ENCODE assay signal across 21 cellular contexts in genomic region chr14:61217516-61217915, GRCh38.
DNase-seq lines count a peak whose midpoint lies in the region; ATAC-seq, FAIRE-seq and TF ChIP-seq lines count a peak whose summit lies in the region.
"Had no signal": no experiment of that assay in that cellular context is flagged by ENCODE, and none has a peak within 500 bp of the region (broad histone marks: within the 10 kb centered on the region; RNA-seq: fewer than 3 reads in every experiment).

No MANE protein-coding gene starts in this region.

- no peak overlapping the region for H3K23ac ChIP-seq in H1 (ENCODE audit: insufficient read length)

- no peak overlapping the region for H3K4me2 ChIP-seq in H1 (ENCODE audit: insufficient read depth in 1 of 2, low read depth in 2 of 2, low read length in 2 of 2)

- H3K4me1 ChIP-seq in H1 (replicated peaks in 1 of 4; ENCODE audit: control insufficient read depth in 3 of 4, insufficient read depth in 4 of 4, low read length in 3 of 4) (peaks cover 0 to 11% (median 6%) of the 10 kb centered on the region in 4 experiments; a peak in 4 of 7 replicates), vagina (peaks cover 31% of the 10 kb centered on the region)

- H3K27ac ChIP-seq in H1 (ENCODE audit: low read depth, low read length) (no peak overlapping the region), vagina (peak overlapping the region; percentile 3)

- no peak overlapping the region for H2AK5ac ChIP-seq in H1 (ENCODE audit: low read depth, low read length)

- no peak overlapping the region for H4K5ac ChIP-seq in H1 (ENCODE audit: insufficient read length, low read depth, low read length)

- H3K4ac ChIP-seq in H1 (replicated peaks; ENCODE audit: insufficient read length, low read depth, low read length): no peak overlapping the region

- H3K14ac ChIP-seq in H1 (ENCODE audit: insufficient read length): no peak overlapping the region

- no peak for TF ChIP-seq RAD21 in H1 (IDR thresholded peaks at IDR 0.05 in 1 of 2, conservative IDR thresholded peaks at IDR 0.05 in 1 of 2; ENCODE audit: low read depth in 2 of 2, low read length in 2 of 2)

- no peak overlapping the region for H3K4me3 Mint-ChIP-seq in osteocyte (ENCODE audit: unreplicated experiment)
- H3K4me3 Mint-ChIP-seq: B cell; CD4-positive, alpha-beta memory T cell; HFFc6 had no signal

- H3K36me3 Mint-ChIP-seq in osteocyte (ENCODE audit: unreplicated experiment): no peaks in the 10 kb centered on the region
- H3K36me3 Mint-ChIP-seq: CD4-positive, alpha-beta memory T cell had no signal

- intact Hi-C loops in left ventricle myocardium superior (cut with micrococcal nuclease) (no loop called here), left cardiac atrium (cut with DNase I) (no loop called here), vagina (cut with DNase I) (no loop called here)

- H4K20me1 ChIP-seq in H1 (replicated peaks in 1 of 2; ENCODE audit: control insufficient read depth in 1 of 2, insufficient read depth in 2 of 2, low read length in 2 of 2): no peaks in the 10 kb centered on the region

- no peak for FAIRE-seq in H1 (lab: Jason Lieb, UNC)

- no peak overlapping the region for H4K91ac ChIP-seq in H1 (replicated peaks; ENCODE audit: insufficient read length, low read length)

- no peak overlapping the region for H2BK15ac ChIP-seq in H1 (ENCODE audit: low read length)

- CTCF ChIA-PET in H1 (lab: Charles Lee; ENCODE audit: partially characterized antibody): interaction anchor here (1.0 to 2.8 kb wide), 4 partner anchors 12 to 592 kb away, joined by 3 to 16 read pairs (median 4); no protein-coding TSS in a partner anchor

- H3K4me3 ChIP-seq in H1 (ENCODE audit: extremely low read depth in 1 of 4, insufficient read depth in 2 of 4, low read depth in 3 of 4, low read length in 4 of 4): no peak overlapping the region
- H3K4me3 ChIP-seq in vagina: no peak overlapping the region

- POLR2A ChIA-PET in H1 (lab: Charles Lee; ENCODE audit: partially characterized antibody): no interaction called here

- no peaks in the 10 kb centered on the region for H3K9me3 ChIP-seq in H1 (ENCODE audit: insufficient read depth in 2 of 2, low read depth in 1 of 2, low read length in 1 of 2)
- no peaks in the 10 kb centered on the region for H3K9me3 ChIP-seq in vagina

- H2BK20ac ChIP-seq in H1 (ENCODE audit: low read length): no peak overlapping the region

- H2BK5ac ChIP-seq in H1 (ENCODE audit: low read depth, low read length): no peak overlapping the region

- no peak overlapping the region for H2AFZ ChIP-seq in H1 (ENCODE audit: low read length)

- DNase-seq in left ventricle myocardium superior (peak; percentile 34), left cardiac atrium (no peak), H1 (ENCODE audit: low read depth in 1 of 2, low spot score in 2 of 2) (no peak), osteocyte (ENCODE audit: extremely low spot score, unreplicated experiment) (no peak), vagina (ENCODE audit: extremely low spot score in 2 of 2) (no peak), AML-193 (lab: John Stamatoyannopoulos, UW) (no peak), ACHN (no peak), inferior parietal cortex (ENCODE audit: extremely low spot score) (no peak)
- DNase-seq: CD4-positive, alpha-beta memory T cell; DMS79; GF-D8; HFFc6; KG1; NCI-H1092; NCI-H1694 treated with DMSO at 0.1 percent for 48 hours; NCI-H2171; NCI-H446 treated with DMSO at 0.1 percent for 48 hours; NCI-H748 treated with DMSO at 0.1 percent for 48 hours; SHP77 had no signal

- H3K79me2 ChIP-seq in H1 (ENCODE audit: control insufficient read depth in 1 of 2, insufficient read depth in 2 of 2, low read length in 2 of 2): no peaks in the 10 kb centered on the region

- H2BK120ac ChIP-seq in H1 (replicated peaks; ENCODE audit: low read depth, low read length): no peak overlapping the region

- TF ChIP-seq EP300 in H1 (IDR thresholded peaks at IDR 0.05; ENCODE audit: borderline replicate concordance in 1 of 2, low read depth in 2 of 2, low read length in 2 of 2): no peak

- peaks cover 81% of the 10 kb centered on the region for H3K4me1 Mint-ChIP-seq in osteocyte (ENCODE audit: unreplicated experiment)
- H3K4me1 Mint-ChIP-seq: B cell; CD4-positive, alpha-beta memory T cell had no signal

- no peak overlapping the region for H3K9ac ChIP-seq in H1 (replicated peaks in 1 of 4; ENCODE audit: extremely low read depth in 1 of 4, low read depth in 3 of 4, low read length in 3 of 4)

- no peak for TF ChIP-seq CTCF in H1 (IDR thresholded peaks at IDR 0.05; ENCODE audit: control extremely low read depth in 1 of 3, insufficient read depth in 1 of 3, low read depth in 1 of 3, low read length in 3 of 3)
- TF ChIP-seq CTCF in osteocyte (IDR thresholded peaks at IDR 0.05): no peak
- TF ChIP-seq CTCF in vagina (IDR thresholded peaks at IDR 0.05): no peak

- TF ChIP-seq POLR2A in H1 (IDR thresholded peaks at IDR 0.05; ENCODE audit: control extremely low read depth in 1 of 2, low read depth in 2 of 2, low read length in 2 of 2) (no peak), vagina (IDR thresholded peaks at IDR 0.05) (no peak)

- H3K79me1 ChIP-seq in H1 (ENCODE audit: low read depth, low read length): no peaks in the 10 kb centered on the region

- no peak overlapping the region for H3K18ac ChIP-seq in H1 (ENCODE audit: extremely low read depth, low read length)

- H3K36me3 ChIP-seq in H1 (ENCODE audit: control insufficient read depth in 2 of 4, insufficient read depth in 4 of 4, low read length in 3 of 4): no peaks in the 10 kb centered on the region
- H3K36me3 ChIP-seq in vagina: no peaks in the 10 kb centered on the region

- H4K8ac ChIP-seq in H1 (ENCODE audit: extremely low read depth, insufficient read depth, low read length): no peak overlapping the region

- ATAC-seq in left ventricle myocardium superior: peak; percentile 37
- ATAC-seq in left cardiac atrium: no peak
- ATAC-seq: Panc1 had no signal

- no peak overlapping the region for H3K56ac ChIP-seq in H1 (replicated peaks; ENCODE audit: insufficient read length, low read depth, low read length)

- in situ Hi-C loops in ACHN (cut with HindIII; ENCODE audit: low pct_ligation_motif_present, low pct_unique_long_range_greater_than_20kb, low sequenced_read_pairs): no loop called here

- H3K27me3 Mint-ChIP-seq in osteocyte (ENCODE audit: unreplicated experiment): no peaks in the 10 kb centered on the region

- H3K23me2 ChIP-seq in H1 (ENCODE audit: low read depth, low read length): no peaks in the 10 kb centered on the region

- peak overlapping the region; percentile 92 for H3K27ac Mint-ChIP-seq in osteocyte (ENCODE audit: unreplicated experiment)
- H3K27ac Mint-ChIP-seq: B cell; CD4-positive, alpha-beta memory T cell; HFFc6 had no signal

- no peaks in the 10 kb centered on the region for H3K9me3 Mint-ChIP-seq in osteocyte (ENCODE audit: unreplicated experiment)
- H3K9me3 Mint-ChIP-seq: HFFc6 had no signal

- 0 out of 2 replicates have a peak overlapping the region, but pooled peaks have one; percentile 6 for H2BK12ac ChIP-seq in H1 (ENCODE audit: low read depth, low read length)

- H3K27me3 ChIP-seq in H1 (replicated peaks in 1 of 4; ENCODE audit: control insufficient read depth in 3 of 4, extremely low read depth in 1 of 4, insufficient read depth in 3 of 4, low read length in 3 of 4): no peaks in the 10 kb centered on the region
- H3K27me3 ChIP-seq in vagina: no peaks in the 10 kb centered on the region

- WGBS in H1 (ENCODE audit: extremely low coverage in 1 of 2, insufficient coverage in 1 of 2, insufficient read length in 1 of 2, insufficient replicate concordance in 2 of 2, low coverage in 1 of 2, low lambda C conversion rate in 2 of 2, missing lambda C conversion rate in 1 of 2), 2 experiments: 87% methylated on average over 2 of the region's 2 CpGs; no CpG with 5 or more reads in 1 of the 2 experiments

TF ChIP-seq in H1, 55 proteins besides CTCF, POLR2A, EP300 and RAD21 (continues in another document):
- TF ChIP-seq RFX5 (IDR thresholded peaks at IDR 0.05; ENCODE audit: borderline replicate concordance, low read depth, low read length) (no peak), SRF (IDR thresholded peaks at IDR 0.05; ENCODE audit: low read depth, low read length) (no peak), SIRT6 (IDR thresholded peaks at IDR 0.05; ENCODE audit: low read length) (no peak)
